ENCODE assay signal across 2 cellular contexts in the genomic region with DNA sequence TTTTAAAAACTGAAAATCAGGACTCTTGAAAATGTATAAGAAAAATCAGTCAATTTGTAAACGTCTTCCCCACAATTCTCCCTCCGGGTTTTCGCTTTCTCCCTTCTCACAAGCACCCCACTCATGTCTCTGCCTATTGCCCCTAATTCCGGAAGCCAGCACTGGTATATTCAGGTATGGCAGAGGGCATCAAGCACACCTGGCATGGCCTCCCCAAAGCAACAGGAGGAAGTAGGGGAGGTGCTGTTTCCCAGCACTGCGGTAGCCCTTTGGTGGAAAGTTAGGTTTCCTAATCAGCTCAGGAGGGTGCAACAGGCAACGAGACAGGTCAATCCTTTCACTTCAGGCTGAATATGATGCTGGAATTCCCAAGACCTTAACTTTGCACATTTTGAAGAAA.
TF ChIP-seq lines count a peak whose summit lies in the region.

No MANE protein-coding gene starts in this region.

TF ChIP-seq in GM23338, 12 proteins besides CTCF, POLR2A, EP300 and RAD21 (continues in another document):
- TF ChIP-seq ZNF114 (CRISPR knock-in tag; IDR thresholded peaks at IDR 0.05): no peak
- TF ChIP-seq ZNF331 (CRISPR knock-in tag; IDR thresholded peaks at IDR 0.05; ENCODE audit: low read depth): no peak
- TF ChIP-seq EZH2 (IDR thresholded peaks at IDR 0.05; ENCODE audit: low read depth, unreplicated experiment): no peak
- TF ChIP-seq REST (IDR thresholded peaks at IDR 0.05; ENCODE audit: unreplicated experiment): no peak
- TF ChIP-seq CREB1 (CRISPR knock-in tag; IDR thresholded peaks at IDR 0.05; ENCODE audit: low read depth): no peak
- TF ChIP-seq EZH2phosphoT487 (IDR thresholded peaks at IDR 0.05; ENCODE audit: unreplicated experiment): no peak
- no peak for TF ChIP-seq STAT1 (IDR thresholded peaks at IDR 0.05; ENCODE audit: unreplicated experiment)
- no peak for TF ChIP-seq NANOG (IDR thresholded peaks at IDR 0.05; ENCODE audit: borderline replicate concordance)
- TF ChIP-seq, protein P1, sequence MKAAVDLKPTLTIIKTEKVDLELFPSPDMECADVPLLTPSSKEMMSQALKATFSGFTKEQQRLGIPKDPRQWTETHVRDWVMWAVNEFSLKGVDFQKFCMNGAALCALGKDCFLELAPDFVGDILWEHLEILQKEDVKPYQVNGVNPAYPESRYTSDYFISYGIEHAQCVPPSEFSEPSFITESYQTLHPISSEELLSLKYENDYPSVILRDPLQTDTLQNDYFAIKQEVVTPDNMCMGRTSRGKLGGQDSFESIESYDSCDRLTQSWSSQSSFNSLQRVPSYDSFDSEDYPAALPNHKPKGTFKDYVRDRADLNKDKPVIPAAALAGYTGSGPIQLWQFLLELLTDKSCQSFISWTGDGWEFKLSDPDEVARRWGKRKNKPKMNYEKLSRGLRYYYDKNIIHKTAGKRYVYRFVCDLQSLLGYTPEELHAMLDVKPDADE (IDR thresholded peaks at IDR 0.05): no peak
- TF ChIP-seq POLR2AphosphoS5 (IDR thresholded peaks at IDR 0.05; ENCODE audit: low read depth): no peak
- no peak for TF ChIP-seq JUNB (IDR thresholded peaks at IDR 0.05; ENCODE audit: unreplicated experiment)

TF ChIP-seq in endothelial cell of umbilical vein, 7 proteins besides CTCF, POLR2A, EP300 and RAD21:
- TF ChIP-seq POLR2AphosphoS5 (IDR thresholded peaks at IDR 0.05; ENCODE audit: insufficient read depth, low read depth, low read length): no peak
- no peak for TF ChIP-seq MYC (IDR thresholded peaks at IDR 0.05; ENCODE audit: low read depth, low read length)
- no peak for TF ChIP-seq FOS (IDR thresholded peaks at IDR 0.05; ENCODE audit: borderline replicate concordance, insufficient read depth, low read length)
- no peak for TF ChIP-seq EZH2 (IDR thresholded peaks at IDR 0.05; ENCODE audit: borderline replicate concordance, low read depth, low read length, severe bottlenecking)
